In the genomic region with DNA sequence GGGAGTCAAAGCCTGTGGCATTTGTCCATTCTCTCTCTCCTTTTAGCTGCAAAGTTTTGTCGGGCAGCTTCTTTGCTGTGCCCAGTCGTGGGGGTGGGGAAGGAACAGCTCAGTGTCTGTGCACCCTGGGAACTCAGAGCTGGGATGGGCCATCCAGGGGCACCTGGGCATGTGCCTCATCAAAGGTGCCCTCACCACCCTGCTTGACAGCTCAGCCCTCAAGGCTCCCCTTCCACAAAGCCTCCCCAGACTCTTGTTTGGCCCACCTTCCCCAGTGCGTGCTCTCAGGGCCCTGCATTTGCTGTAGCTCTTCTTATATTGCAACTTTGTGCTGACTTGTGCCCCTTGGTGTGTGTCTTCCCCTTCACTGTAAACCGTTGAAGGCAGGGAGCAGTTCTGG, we compare ENCODE assay signal across 1 cellular context.
TF ChIP-seq lines count a peak whose summit lies in the region.

No MANE protein-coding gene starts in this region.

TF ChIP-seq in H1, 55 proteins besides CTCF, POLR2A, EP300 and RAD21 (continued from another document):
- TF ChIP-seq, protein P1, sequence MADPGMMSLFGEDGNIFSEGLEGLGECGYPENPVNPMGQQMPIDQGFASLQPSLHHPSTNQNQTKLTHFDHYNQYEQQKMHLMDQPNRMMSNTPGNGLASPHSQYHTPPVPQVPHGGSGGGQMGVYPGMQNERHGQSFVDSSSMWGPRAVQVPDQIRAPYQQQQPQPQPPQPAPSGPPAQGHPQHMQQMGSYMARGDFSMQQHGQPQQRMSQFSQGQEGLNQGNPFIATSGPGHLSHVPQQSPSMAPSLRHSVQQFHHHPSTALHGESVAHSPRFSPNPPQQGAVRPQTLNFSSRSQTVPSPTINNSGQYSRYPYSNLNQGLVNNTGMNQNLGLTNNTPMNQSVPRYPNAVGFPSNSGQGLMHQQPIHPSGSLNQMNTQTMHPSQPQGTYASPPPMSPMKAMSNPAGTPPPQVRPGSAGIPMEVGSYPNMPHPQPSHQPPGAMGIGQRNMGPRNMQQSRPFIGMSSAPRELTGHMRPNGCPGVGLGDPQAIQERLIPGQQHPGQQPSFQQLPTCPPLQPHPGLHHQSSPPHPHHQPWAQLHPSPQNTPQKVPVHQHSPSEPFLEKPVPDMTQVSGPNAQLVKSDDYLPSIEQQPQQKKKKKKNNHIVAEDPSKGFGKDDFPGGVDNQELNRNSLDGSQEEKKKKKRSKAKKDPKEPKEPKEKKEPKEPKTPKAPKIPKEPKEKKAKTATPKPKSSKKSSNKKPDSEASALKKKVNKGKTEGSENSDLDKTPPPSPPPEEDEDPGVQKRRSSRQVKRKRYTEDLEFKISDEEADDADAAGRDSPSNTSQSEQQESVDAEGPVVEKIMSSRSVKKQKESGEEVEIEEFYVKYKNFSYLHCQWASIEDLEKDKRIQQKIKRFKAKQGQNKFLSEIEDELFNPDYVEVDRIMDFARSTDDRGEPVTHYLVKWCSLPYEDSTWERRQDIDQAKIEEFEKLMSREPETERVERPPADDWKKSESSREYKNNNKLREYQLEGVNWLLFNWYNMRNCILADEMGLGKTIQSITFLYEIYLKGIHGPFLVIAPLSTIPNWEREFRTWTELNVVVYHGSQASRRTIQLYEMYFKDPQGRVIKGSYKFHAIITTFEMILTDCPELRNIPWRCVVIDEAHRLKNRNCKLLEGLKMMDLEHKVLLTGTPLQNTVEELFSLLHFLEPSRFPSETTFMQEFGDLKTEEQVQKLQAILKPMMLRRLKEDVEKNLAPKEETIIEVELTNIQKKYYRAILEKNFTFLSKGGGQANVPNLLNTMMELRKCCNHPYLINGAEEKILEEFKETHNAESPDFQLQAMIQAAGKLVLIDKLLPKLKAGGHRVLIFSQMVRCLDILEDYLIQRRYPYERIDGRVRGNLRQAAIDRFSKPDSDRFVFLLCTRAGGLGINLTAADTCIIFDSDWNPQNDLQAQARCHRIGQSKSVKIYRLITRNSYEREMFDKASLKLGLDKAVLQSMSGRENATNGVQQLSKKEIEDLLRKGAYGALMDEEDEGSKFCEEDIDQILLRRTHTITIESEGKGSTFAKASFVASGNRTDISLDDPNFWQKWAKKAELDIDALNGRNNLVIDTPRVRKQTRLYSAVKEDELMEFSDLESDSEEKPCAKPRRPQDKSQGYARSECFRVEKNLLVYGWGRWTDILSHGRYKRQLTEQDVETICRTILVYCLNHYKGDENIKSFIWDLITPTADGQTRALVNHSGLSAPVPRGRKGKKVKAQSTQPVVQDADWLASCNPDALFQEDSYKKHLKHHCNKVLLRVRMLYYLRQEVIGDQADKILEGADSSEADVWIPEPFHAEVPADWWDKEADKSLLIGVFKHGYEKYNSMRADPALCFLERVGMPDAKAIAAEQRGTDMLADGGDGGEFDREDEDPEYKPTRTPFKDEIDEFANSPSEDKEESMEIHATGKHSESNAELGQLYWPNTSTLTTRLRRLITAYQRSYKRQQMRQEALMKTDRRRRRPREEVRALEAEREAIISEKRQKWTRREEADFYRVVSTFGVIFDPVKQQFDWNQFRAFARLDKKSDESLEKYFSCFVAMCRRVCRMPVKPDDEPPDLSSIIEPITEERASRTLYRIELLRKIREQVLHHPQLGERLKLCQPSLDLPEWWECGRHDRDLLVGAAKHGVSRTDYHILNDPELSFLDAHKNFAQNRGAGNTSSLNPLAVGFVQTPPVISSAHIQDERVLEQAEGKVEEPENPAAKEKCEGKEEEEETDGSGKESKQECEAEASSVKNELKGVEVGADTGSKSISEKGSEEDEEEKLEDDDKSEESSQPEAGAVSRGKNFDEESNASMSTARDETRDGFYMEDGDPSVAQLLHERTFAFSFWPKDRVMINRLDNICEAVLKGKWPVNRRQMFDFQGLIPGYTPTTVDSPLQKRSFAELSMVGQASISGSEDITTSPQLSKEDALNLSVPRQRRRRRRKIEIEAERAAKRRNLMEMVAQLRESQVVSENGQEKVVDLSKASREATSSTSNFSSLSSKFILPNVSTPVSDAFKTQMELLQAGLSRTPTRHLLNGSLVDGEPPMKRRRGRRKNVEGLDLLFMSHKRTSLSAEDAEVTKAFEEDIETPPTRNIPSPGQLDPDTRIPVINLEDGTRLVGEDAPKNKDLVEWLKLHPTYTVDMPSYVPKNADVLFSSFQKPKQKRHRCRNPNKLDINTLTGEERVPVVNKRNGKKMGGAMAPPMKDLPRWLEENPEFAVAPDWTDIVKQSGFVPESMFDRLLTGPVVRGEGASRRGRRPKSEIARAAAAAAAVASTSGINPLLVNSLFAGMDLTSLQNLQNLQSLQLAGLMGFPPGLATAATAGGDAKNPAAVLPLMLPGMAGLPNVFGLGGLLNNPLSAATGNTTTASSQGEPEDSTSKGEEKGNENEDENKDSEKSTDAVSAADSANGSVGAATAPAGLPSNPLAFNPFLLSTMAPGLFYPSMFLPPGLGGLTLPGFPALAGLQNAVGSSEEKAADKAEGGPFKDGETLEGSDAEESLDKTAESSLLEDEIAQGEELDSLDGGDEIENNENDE (IDR thresholded peaks at IDR 0.05; ENCODE audit: insufficient replicate concordance, low read length): no peak
